ENCODE assay signal across 19 cellular contexts in genomic region chr19:23509686-23510450, GRCh38.
"Had no signal": no experiment of that assay in that cellular context is flagged by ENCODE, and none has a peak within 500 bp of the region (broad histone marks: within the 10 kb centered on the region; RNA-seq: fewer than 3 reads in every experiment).

No MANE protein-coding gene starts in this region.

- H3K9me3 ChIP-seq: ascending aorta, left ventricle myocardium inferior, neutrophil, uterus had no signal

- H3K4me3 ChIP-seq: ascending aorta, left ventricle myocardium inferior, tibial artery, uterus had no signal

- DNase-seq: activated CD4-positive, alpha-beta T cell treated with anti-CD3 and anti-CD28 coated beads, Interleukin-2, amount 50 U/mL, for 48 hours; activated CD8-positive, alpha-beta memory T cell treated with anti-CD3 and anti-CD28 coated beads, Interleukin-2, amount 10 ng/mL, durations not matched to agents 7 days and 5 days; activated naive CD4-positive, alpha-beta T cell treated with anti-CD3 and anti-CD28 coated beads, Interleukin-2, amount 10 ng/mL, durations not matched to agents 7 days and 5 days; activated T-cell treated with anti-CD3 and anti-CD28 coated beads, Interleukin-2, amount 50 U/mL, for 24 hours; dermis blood vessel endothelial cell; effector memory CD8-positive, alpha-beta T cell; islet precursor cell; left ventricle myocardium inferior; mesendoderm; natural killer cell; retina; stimulated activated CD4-positive, alpha-beta T cell treated with anti-CD3 and anti-CD28 coated beads, Interleukin-2, amount 100 ng/mL, for 48 hours; stimulated activated naive B cell treated with anti-CD40 and anti-IgM and Interleukin-4, amounts not matched to agents 10 μg/mL and 1 μg/mL and 100 μg/mL, for 72 hours; tibial artery; uterus; WERI-Rb-1 had no signal

- H3K27me3 ChIP-seq: ascending aorta, neutrophil, tibial artery, uterus had no signal

- H3K36me3 ChIP-seq: ascending aorta, left ventricle myocardium inferior, neutrophil, tibial artery, uterus, WERI-Rb-1 had no signal

- ATAC-seq: activated CD8-positive, alpha-beta memory T cell treated with anti-CD3 and anti-CD28 coated beads, Interleukin-2, amount 10 ng/mL, durations not matched to agents 7 days and 5 days; effector memory CD8-positive, alpha-beta T cell; natural killer cell; stimulated activated naive B cell treated with anti-CD40 and anti-IgM and Interleukin-4, amounts not matched to agents 10 μg/mL and 1 μg/mL and 100 μg/mL, for 72 hours had no signal

- H3K27ac ChIP-seq: ascending aorta, left ventricle myocardium inferior, neutrophil, parathyroid adenoma, tibial artery, uterus, WERI-Rb-1 had no signal

- H3K4me1 ChIP-seq: ascending aorta, parathyroid adenoma, tibial artery, uterus had no signal
